Comparison of ENCODE assay signal across 1 cellular context in the genomic region with DNA sequence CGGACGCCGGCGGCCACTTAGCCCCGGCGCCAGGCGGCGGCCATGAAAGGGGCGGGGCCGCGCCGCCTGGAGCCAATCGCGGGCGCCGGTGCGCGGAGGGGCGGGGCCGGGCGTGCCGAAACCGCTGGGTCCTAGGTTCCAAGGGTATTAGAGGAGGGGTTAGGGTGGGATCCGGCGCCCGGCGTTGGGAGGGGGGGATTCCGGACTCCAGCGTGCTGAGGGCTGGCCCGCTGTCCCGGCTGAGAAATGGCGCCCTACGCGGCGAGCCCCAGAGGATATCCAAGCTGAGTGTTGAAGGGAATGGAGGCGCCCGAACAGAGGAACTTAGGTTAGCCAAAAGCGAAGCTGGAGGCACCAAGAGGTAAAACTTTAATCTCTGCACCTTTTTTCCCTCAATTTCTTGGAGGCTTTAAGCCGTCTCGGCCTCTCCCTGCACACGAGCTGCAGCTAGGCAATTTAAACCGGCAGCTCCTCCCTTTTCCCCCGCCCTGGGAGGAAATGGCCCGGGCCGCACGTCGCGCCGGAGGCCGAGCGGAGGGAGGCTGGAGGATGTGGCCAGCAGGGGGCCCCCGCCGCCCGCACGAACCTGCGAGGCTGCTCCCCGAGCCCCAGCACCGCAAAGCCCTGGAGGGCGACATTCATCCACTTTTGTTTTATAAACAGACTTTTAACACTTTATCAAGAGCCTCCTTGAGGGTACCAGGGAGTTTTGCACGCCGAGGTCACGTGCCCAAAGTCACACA.
TF ChIP-seq lines count a peak whose summit lies in the region.

A gene with protein sequence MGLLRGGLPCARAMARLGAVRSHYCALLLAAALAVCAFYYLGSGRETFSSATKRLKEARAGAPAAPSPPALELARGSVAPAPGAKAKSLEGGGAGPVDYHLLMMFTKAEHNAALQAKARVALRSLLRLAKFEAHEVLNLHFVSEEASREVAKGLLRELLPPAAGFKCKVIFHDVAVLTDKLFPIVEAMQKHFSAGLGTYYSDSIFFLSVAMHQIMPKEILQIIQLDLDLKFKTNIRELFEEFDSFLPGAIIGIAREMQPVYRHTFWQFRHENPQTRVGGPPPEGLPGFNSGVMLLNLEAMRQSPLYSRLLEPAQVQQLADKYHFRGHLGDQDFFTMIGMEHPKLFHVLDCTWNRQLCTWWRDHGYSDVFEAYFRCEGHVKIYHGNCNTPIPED (minus strand): TSS at position 44 of the 743 bp plus-strand sequence. CDS start 101 bp downstream, outside the sequence.

TF ChIP-seq in SK-N-SH, 30 proteins besides CTCF, POLR2A, EP300 and RAD21 (continued from another document):
- TF ChIP-seq, protein P1, sequence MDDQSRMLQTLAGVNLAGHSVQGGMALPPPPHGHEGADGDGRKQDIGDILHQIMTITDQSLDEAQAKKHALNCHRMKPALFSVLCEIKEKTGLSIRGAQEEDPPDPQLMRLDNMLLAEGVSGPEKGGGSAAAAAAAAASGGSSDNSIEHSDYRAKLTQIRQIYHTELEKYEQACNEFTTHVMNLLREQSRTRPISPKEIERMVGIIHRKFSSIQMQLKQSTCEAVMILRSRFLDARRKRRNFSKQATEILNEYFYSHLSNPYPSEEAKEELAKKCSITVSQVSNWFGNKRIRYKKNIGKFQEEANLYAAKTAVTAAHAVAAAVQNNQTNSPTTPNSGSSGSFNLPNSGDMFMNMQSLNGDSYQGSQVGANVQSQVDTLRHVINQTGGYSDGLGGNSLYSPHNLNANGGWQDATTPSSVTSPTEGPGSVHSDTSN (IDR thresholded peaks at IDR 0.05), result no peak
- peak; percentile 39; the same call in 1 of the 2 replicates for TF ChIP-seq TAF1 (IDR thresholded peaks at IDR 0.05; ENCODE audit: borderline replicate concordance, low read depth, low read length)
- peak; percentile 11; the same call in 1 of the 2 replicates for TF ChIP-seq TEAD4 (IDR thresholded peaks at IDR 0.05; ENCODE audit: borderline replicate concordance, insufficient read depth)
- no peak for TF ChIP-seq EZH2phosphoT487 (IDR thresholded peaks at IDR 0.05; ENCODE audit: borderline replicate concordance, low read depth)
- peak; percentile 28; the same call in 1 of the 2 replicates for TF ChIP-seq NRF1 (IDR thresholded peaks at IDR 0.05; ENCODE audit: low read depth, low read length)
- TF ChIP-seq, protein P2, sequence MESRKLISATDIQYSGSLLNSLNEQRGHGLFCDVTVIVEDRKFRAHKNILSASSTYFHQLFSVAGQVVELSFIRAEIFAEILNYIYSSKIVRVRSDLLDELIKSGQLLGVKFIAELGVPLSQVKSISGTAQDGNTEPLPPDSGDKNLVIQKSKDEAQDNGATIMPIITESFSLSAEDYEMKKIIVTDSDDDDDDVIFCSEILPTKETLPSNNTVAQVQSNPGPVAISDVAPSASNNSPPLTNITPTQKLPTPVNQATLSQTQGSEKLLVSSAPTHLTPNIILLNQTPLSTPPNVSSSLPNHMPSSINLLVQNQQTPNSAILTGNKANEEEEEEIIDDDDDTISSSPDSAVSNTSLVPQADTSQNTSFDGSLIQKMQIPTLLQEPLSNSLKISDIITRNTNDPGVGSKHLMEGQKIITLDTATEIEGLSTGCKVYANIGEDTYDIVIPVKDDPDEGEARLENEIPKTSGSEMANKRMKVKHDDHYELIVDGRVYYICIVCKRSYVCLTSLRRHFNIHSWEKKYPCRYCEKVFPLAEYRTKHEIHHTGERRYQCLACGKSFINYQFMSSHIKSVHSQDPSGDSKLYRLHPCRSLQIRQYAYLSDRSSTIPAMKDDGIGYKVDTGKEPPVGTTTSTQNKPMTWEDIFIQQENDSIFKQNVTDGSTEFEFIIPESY (IDR thresholded peaks at IDR 0.05; ENCODE audit: borderline replicate concordance, low read depth), result no peak
- TF ChIP-seq, protein P3, sequence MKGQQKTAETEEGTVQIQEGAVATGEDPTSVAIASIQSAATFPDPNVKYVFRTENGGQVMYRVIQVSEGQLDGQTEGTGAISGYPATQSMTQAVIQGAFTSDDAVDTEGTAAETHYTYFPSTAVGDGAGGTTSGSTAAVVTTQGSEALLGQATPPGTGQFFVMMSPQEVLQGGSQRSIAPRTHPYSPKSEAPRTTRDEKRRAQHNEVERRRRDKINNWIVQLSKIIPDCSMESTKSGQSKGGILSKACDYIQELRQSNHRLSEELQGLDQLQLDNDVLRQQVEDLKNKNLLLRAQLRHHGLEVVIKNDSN (IDR thresholded peaks at IDR 0.05; ENCODE audit: borderline replicate concordance, low read depth), result peak; percentile 85; the same call in 1 of the 2 replicates
- peak; percentile 83; the same call in 1 of the 2 replicates for TF ChIP-seq MXI1 (IDR thresholded peaks at IDR 0.05; ENCODE audit: low read depth, low read length)
- no peak for TF ChIP-seq NFIC (IDR thresholded peaks at IDR 0.05; ENCODE audit: borderline replicate concordance)
- TF ChIP-seq RXRA (IDR thresholded peaks at IDR 0.05; ENCODE audit: borderline replicate concordance, low read depth), result no peak
- TF ChIP-seq ELF1 (IDR thresholded peaks at IDR 0.05), result no peak
- TF ChIP-seq, protein P4, sequence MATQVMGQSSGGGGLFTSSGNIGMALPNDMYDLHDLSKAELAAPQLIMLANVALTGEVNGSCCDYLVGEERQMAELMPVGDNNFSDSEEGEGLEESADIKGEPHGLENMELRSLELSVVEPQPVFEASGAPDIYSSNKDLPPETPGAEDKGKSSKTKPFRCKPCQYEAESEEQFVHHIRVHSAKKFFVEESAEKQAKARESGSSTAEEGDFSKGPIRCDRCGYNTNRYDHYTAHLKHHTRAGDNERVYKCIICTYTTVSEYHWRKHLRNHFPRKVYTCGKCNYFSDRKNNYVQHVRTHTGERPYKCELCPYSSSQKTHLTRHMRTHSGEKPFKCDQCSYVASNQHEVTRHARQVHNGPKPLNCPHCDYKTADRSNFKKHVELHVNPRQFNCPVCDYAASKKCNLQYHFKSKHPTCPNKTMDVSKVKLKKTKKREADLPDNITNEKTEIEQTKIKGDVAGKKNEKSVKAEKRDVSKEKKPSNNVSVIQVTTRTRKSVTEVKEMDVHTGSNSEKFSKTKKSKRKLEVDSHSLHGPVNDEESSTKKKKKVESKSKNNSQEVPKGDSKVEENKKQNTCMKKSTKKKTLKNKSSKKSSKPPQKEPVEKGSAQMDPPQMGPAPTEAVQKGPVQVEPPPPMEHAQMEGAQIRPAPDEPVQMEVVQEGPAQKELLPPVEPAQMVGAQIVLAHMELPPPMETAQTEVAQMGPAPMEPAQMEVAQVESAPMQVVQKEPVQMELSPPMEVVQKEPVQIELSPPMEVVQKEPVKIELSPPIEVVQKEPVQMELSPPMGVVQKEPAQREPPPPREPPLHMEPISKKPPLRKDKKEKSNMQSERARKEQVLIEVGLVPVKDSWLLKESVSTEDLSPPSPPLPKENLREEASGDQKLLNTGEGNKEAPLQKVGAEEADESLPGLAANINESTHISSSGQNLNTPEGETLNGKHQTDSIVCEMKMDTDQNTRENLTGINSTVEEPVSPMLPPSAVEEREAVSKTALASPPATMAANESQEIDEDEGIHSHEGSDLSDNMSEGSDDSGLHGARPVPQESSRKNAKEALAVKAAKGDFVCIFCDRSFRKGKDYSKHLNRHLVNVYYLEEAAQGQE (IDR thresholded peaks at IDR 0.05; ENCODE audit: low read depth, low read length), result no peak
- no peak for TF ChIP-seq MEF2A (IDR thresholded peaks at IDR 0.05; ENCODE audit: borderline replicate concordance, low read depth)
- TF ChIP-seq YY1 (IDR thresholded peaks at IDR 0.05; ENCODE audit: low read depth), result peak; percentile 90
- TF ChIP-seq, protein P5, sequence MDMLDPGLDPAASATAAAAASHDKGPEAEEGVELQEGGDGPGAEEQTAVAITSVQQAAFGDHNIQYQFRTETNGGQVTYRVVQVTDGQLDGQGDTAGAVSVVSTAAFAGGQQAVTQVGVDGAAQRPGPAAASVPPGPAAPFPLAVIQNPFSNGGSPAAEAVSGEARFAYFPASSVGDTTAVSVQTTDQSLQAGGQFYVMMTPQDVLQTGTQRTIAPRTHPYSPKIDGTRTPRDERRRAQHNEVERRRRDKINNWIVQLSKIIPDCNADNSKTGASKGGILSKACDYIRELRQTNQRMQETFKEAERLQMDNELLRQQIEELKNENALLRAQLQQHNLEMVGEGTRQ (IDR thresholded peaks at IDR 0.05; ENCODE audit: borderline replicate concordance, low read depth, low read length), result no peak
